ENCODE assay signal across 9 cellular contexts in the genomic region with DNA sequence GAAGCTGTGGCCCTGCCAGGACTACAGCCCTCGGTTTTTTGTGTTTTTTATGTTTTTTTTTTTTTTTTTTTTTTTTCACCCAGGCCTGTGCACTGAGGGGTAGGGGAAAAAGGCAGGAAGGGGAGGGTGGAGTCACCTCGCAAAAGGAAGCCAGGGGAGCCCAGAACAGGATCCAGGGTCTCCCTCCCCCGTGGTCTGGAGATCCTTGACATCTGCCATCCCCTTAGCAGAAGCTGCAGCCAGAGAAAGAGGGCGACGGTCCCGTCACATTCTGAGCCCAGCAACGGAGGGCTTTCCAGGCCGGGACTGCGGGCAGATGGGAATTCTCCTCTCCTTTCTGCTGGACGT. TPM values are rescaled to one million over a fixed set of nuclear protein-coding genes. Genes with fewer than 3 reads are reported as not detected.
DNase-seq lines count a peak whose midpoint lies in the region; ATAC-seq and TF ChIP-seq lines count a peak whose summit lies in the region.
"Had no signal": no experiment of that assay in that cellular context is flagged by ENCODE, and none has a peak within 500 bp of the region (broad histone marks: within the 10 kb centered on the region; RNA-seq: fewer than 3 reads in every experiment).

No MANE protein-coding gene starts in this region.

- H3K36me3 Mint-ChIP-seq in T-helper 2 cell treated with Interferon-gamma antibody and Interleukin-4, amounts not matched to agents 5 μg/mL and 100 μg/mL, for 36 hours (ENCODE audit: low read depth): no peaks in the 10 kb centered on the region

- H3K9me3 Mint-ChIP-seq in T-helper 2 cell treated with Interferon-gamma antibody and Interleukin-4, amounts not matched to agents 5 μg/mL and 100 μg/mL, for 36 hours: no peaks in the 10 kb centered on the region

- TF ChIP-seq POLR2A in testis (IDR thresholded peaks at IDR 0.05): no peak

- peaks cover 12% of the 10 kb centered on the region for H3K4me1 Mint-ChIP-seq in T-helper 2 cell treated with Interferon-gamma antibody and Interleukin-4, amounts not matched to agents 5 μg/mL and 100 μg/mL, for 36 hours (ENCODE audit: low read depth)

- H3K27me3 Mint-ChIP-seq in T-helper 2 cell treated with Interferon-gamma antibody and Interleukin-4, amounts not matched to agents 5 μg/mL and 100 μg/mL, for 36 hours (ENCODE audit: low read depth): peaks cover 15% of the 10 kb centered on the region

- peak overlapping the region; percentile 83 for H3K4me3 Mint-ChIP-seq in T-helper 2 cell treated with Interferon-gamma antibody and Interleukin-4, amounts not matched to agents 5 μg/mL and 100 μg/mL, for 36 hours

- TF ChIP-seq CTCF in astrocyte of the spinal cord (IDR thresholded peaks at IDR 0.05; ENCODE audit: low read depth, low read length) (no peak), testis (IDR thresholded peaks at IDR 0.05) (no peak)

- intact Hi-C loops in testis (cut with DNase I; ENCODE audit: low total_unique reads): no loop called here

- WGBS in testis, 2 donors: 7 to 8% methylated on average over 10 of the region's 10 CpGs

- H3K9me3 ChIP-seq in testis: no peaks in the 10 kb centered on the region

- no peaks in the 10 kb centered on the region for H3K27me3 ChIP-seq in testis

- peaks cover 6% of the 10 kb centered on the region for H3K4me1 ChIP-seq in testis

- H3K4me3 ChIP-seq in astrocyte of the spinal cord (ENCODE audit: low read depth, low read length): peak overlapping the region; percentile 36
- H3K4me3 ChIP-seq in testis: peak overlapping the region; percentile 62 to 68

- no peak for DNase-seq in T-helper 2 cell treated with Interferon-gamma antibody and Interleukin-4, amounts not matched to agents 5 μg/mL and 100 μg/mL, for 36 hours (ENCODE audit: low spot score)
- no peak for DNase-seq in T-helper 2 cell
- DNase-seq in astrocyte of the spinal cord (ENCODE audit: low read depth, low spot score): no peak
- DNase-seq in left lobe of liver (ENCODE audit: low spot score): no peak
- no peak for DNase-seq in testis
- no peak for DNase-seq in stimulated activated CD4-positive, alpha-beta T cell treated with anti-CD3 and anti-CD28 coated beads, Interleukin-2, amount 100 ng/mL, for 24 hours
- DNase-seq in SK-N-DZ (ENCODE audit: low spot score): no peak

- H3K27ac ChIP-seq in testis: peak overlapping the region in 1 of 2 donors; percentile 83
- H3K27ac ChIP-seq: C4-2B had no signal

- in situ Hi-C loops in astrocyte of the spinal cord (cut with HindIII; ENCODE audit: low sequenced_read_pairs): no loop called here

- ATAC-seq in left lobe of liver (peak; percentile 7), GM18861 (IDR thresholded peaks at IDR 0.05; ENCODE audit: unreplicated experiment) (no peak)

- H3K27ac Mint-ChIP-seq in T-helper 2 cell treated with Interferon-gamma antibody and Interleukin-4, amounts not matched to agents 5 μg/mL and 100 μg/mL, for 36 hours: no peak overlapping the region

- H3K36me3 ChIP-seq in testis (ENCODE audit: low read depth, missing control alignments): no peaks in the 10 kb centered on the region

RNA-seq across cellular contexts. Expression of a gene that starts 29.1 kb away (rescaled TPM):
- 0.28 TPM for total RNA-seq in left lobe of liver
- 100 to 1,000 TPM in 1 of 2 donors, 10 to 100 TPM in 1; 35.4 to 138 TPM for total RNA-seq in testis
- 99.5 TPM for polyA plus RNA-seq in testis (ENCODE audit: insufficient read depth, low read depth, low replicate concordance)
- not detected in 2 replicates for polyA plus RNA-seq in SK-N-DZ (2014; cell fraction: cytosol; rRNA removed)
- polyA plus RNA-seq in SK-N-DZ (2014; cell fraction: nucleus; rRNA removed): 0.17 TPM in 1 of 2 replicates, not detected in the other

RNA-seq across cellular contexts. Expression of a gene that starts 49.1 kb away (rescaled TPM):
- total RNA-seq in left lobe of liver (4.0 TPM), testis (1 to 10 TPM in 1 of 2 donors, under 1 TPM in 1; 0.87 to 2.2 TPM)
- 3.9 TPM for polyA plus RNA-seq in testis (ENCODE audit: insufficient read depth, low read depth, low replicate concordance)
- 0.12 TPM in 1 of 2 replicates, not detected in the other for polyA plus RNA-seq in SK-N-DZ (2014; cell fraction: cytosol; rRNA removed)
- polyA plus RNA-seq in SK-N-DZ (2014; cell fraction: nucleus; rRNA removed): not detected in 2 replicates

RNA-seq across cellular contexts. Expression of a gene that starts 49.3 kb away (rescaled TPM):
- 0.20 TPM for total RNA-seq in left lobe of liver
- total RNA-seq in testis: under 1 TPM in 1 of 2 donors, not detected in 1; 0.68 TPM
- polyA plus RNA-seq in testis (ENCODE audit: insufficient read depth, low read depth, low replicate concordance): 2.2 TPM
- not detected in 2 replicates for polyA plus RNA-seq in SK-N-DZ (2014; cell fraction: cytosol; rRNA removed)
- polyA plus RNA-seq in SK-N-DZ (2014; cell fraction: nucleus; rRNA removed): not detected in 2 replicates

Comparison
In these comparisons a context has a peak if more than half of its experiments do, and no peak if none do; other contexts are left out.
1. RNA of a gene that starts 29.1 kb away (total RNA-seq): 35.4 to 138 TPM in testis; 0.28 TPM in left lobe of liver (single experiment); every median in the first group is over 10 times any median in the second.